In the genomic region with DNA sequence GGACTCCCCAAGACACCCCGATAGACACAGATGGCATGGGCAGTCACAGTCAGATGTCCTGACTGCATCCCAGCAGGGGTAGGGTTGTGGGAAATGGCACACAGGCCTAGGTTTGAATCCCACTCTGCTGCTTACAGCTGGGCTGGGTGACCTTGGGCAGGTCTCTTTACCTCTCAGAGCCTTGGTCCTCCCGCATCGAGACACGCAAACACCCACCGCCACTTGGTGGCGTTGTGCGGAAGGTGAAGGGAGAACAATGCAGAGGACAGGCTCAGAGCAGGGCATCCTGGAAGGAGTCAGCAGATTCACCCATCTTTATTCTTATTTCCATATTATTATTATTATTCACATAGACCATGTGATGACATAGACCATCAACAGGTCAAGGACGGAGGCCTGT, we compare ENCODE assay signal across 15 cellular contexts.
DNase-seq lines count a peak whose midpoint lies in the region; ATAC-seq and TF ChIP-seq lines count a peak whose summit lies in the region.
"Had no signal": no experiment of that assay in that cellular context is flagged by ENCODE, and none has a peak within 500 bp of the region (broad histone marks: within the 10 kb centered on the region; RNA-seq: fewer than 3 reads in every experiment).

No MANE protein-coding gene starts in this region.

- H2BK12ac ChIP-seq in neuronal stem cell (ENCODE audit: low read length), result no peak overlapping the region

- no peak overlapping the region for H3K4me3 Mint-ChIP-seq in activated CD4-positive, alpha-beta T cell treated with anti-CD3 and anti-CD28 coated beads for 36 hours
- H3K4me3 Mint-ChIP-seq in WTC11 (no peak overlapping the region), nephron progenitor cell (no peak overlapping the region)
- H3K4me3 Mint-ChIP-seq: central memory CD8-positive, alpha-beta T cell had no signal

- H4K20me1 ChIP-seq in Loucy (ENCODE audit: insufficient read depth, low read length, poor library complexity, severe bottlenecking), result no peaks in the 10 kb centered on the region

- H3K36me3 ChIP-seq in Loucy (ENCODE audit: insufficient read depth, low read length) (no peaks in the 10 kb centered on the region), neuronal stem cell (replicated peaks in 1 of 2; ENCODE audit: control insufficient read depth in 2 of 2, insufficient read depth in 2 of 2, low read length in 2 of 2) (peaks cover 0 to 2% of the 10 kb centered on the region in 2 donors), spleen (peaks cover 0 to 28% (median 4%) of the 10 kb centered on the region in 6 donors)

- peak overlapping the region; percentile 10 for H2BK5ac ChIP-seq in neuronal stem cell (ENCODE audit: low read length)

- TF ChIP-seq CTCF in Loucy (conservative IDR thresholded peaks at IDR 0.05; ENCODE audit: low read length), result peak; percentile 44
- no peak for TF ChIP-seq CTCF in WTC11 (IDR thresholded peaks at IDR 0.05)
- no peak for TF ChIP-seq CTCF in spleen (IDR thresholded peaks at IDR 0.05 in 8 of 11, conservative IDR thresholded peaks at IDR 0.05 in 3 of 11)
- TF ChIP-seq CTCF in nephron progenitor cell (IDR thresholded peaks at IDR 0.05), result no peak

- no peak overlapping the region for H4K91ac ChIP-seq in neuronal stem cell (ENCODE audit: low read depth, low read length, poor library complexity)

- ATAC-seq in activated CD4-positive, alpha-beta T cell treated with anti-CD3 and anti-CD28 coated beads for 36 hours, result no peak
- ATAC-seq in WTC11, result peak; percentile 39

- no peak overlapping the region for H3K4ac ChIP-seq in neuronal stem cell (ENCODE audit: low read length)

- no peak overlapping the region for H2BK120ac ChIP-seq in neuronal stem cell (ENCODE audit: low read depth, low read length)

- H3K27ac ChIP-seq in neuronal stem cell (replicated peaks; ENCODE audit: low read length) (no peak overlapping the region), spleen (no peak overlapping the region)
- H3K27ac ChIP-seq: tibial artery had no signal

- POLR2A ChIA-PET in activated CD4-positive, alpha-beta T cell treated with anti-CD3 and anti-CD28 coated beads for 36 hours (lab: Charles Lee), result no interaction called here
- POLR2A ChIA-PET in WTC11 (lab: Charles Lee), result no interaction called here

- H3K9me3 ChIP-seq in Loucy (ENCODE audit: insufficient read depth, low read depth, low read length) (no peaks in the 10 kb centered on the region), neuronal stem cell (replicated peaks in 1 of 2; ENCODE audit: control insufficient read depth in 2 of 2, insufficient read depth in 1 of 2, low read depth in 1 of 2, low read length in 2 of 2) (peaks cover 0 to 4% of the 10 kb centered on the region in 2 donors), spleen (no peaks in the 10 kb centered on the region)
- H3K9me3 ChIP-seq: tibial artery had no signal

- no peak overlapping the region for H3K14ac ChIP-seq in neuronal stem cell (ENCODE audit: low read length)

- H3K27me3 ChIP-seq in Loucy (ENCODE audit: insufficient read depth, low read length, poor library complexity, severe bottlenecking) (no peaks in the 10 kb centered on the region), neuronal stem cell (ENCODE audit: control insufficient read depth in 3 of 3, insufficient read depth in 3 of 3, low read depth in 1 of 3, low read length in 3 of 3) (no peaks in the 10 kb centered on the region), spleen (replicated peaks in 1 of 7) (no peaks in the 10 kb centered on the region)
- H3K27me3 ChIP-seq: tibial artery had no signal

- peaks cover 18% of the 10 kb centered on the region for H3K36me3 Mint-ChIP-seq in activated CD4-positive, alpha-beta T cell treated with anti-CD3 and anti-CD28 coated beads for 36 hours (ENCODE audit: low read depth)
- H3K36me3 Mint-ChIP-seq in WTC11 (no peaks in the 10 kb centered on the region), nephron progenitor cell (ENCODE audit: low read depth) (no peaks in the 10 kb centered on the region)

- H3K23ac ChIP-seq in neuronal stem cell (ENCODE audit: low read depth, low read length, poor library complexity), result no peak overlapping the region

- no peaks in the 10 kb centered on the region for H3K9me3 Mint-ChIP-seq in activated CD4-positive, alpha-beta T cell treated with anti-CD3 and anti-CD28 coated beads for 36 hours (ENCODE audit: low read depth)
- H3K9me3 Mint-ChIP-seq in WTC11, result peaks cover 4% of the 10 kb centered on the region; the same call in 1 of the 2 replicates
- no peaks in the 10 kb centered on the region for H3K9me3 Mint-ChIP-seq in nephron progenitor cell
- H3K9me3 Mint-ChIP-seq: central memory CD8-positive, alpha-beta T cell had no signal

- H3K18ac ChIP-seq in neuronal stem cell (ENCODE audit: low read length), result no peak overlapping the region

- H2BK15ac ChIP-seq in neuronal stem cell (ENCODE audit: low read length), result no peak overlapping the region

- no peak for TF ChIP-seq POLR2A in spleen (IDR thresholded peaks at IDR 0.05)

- WGBS in neuronal stem cell (ENCODE audit: extremely low coverage in 2 of 2, insufficient read length in 2 of 2, insufficient replicate concordance in 1 of 2), 2 donors, result no CpG with 5 or more reads among the region's 8 CpGs
- 94 to 100% (median 98%) methylated on average over 8 of the region's 8 CpGs for WGBS in spleen, 5 donors

- intact Hi-C loops in activated CD4-positive, alpha-beta T cell treated with anti-CD3 and anti-CD28 coated beads for 36 hours (cut with DNase I, micrococcal nuclease), result no loop called here
- intact Hi-C loops in spleen (cut with DNase I; ENCODE audit: low total_unique reads), result no loop called here

- H3K9ac ChIP-seq in Loucy (ENCODE audit: low read depth, low read length, poor library complexity, severe bottlenecking) (no peak overlapping the region), neuronal stem cell (ENCODE audit: low read depth, low read length, poor library complexity) (no peak overlapping the region)

- H2AK5ac ChIP-seq in neuronal stem cell (ENCODE audit: low read depth, low read length), result no peak overlapping the region

- DNase-seq in activated CD4-positive, alpha-beta T cell treated with anti-CD3 and anti-CD28 coated beads for 36 hours, result peak; percentile 10
- no peak for DNase-seq in activated CD4-positive, alpha-beta T cell treated with anti-CD3 and anti-CD28 coated beads for 1 hour
- peak; percentile 57 for DNase-seq in WTC11 (ENCODE audit: low spot score)
- DNase-seq in neuronal stem cell (ENCODE audit: low spot score), result no peak
- DNase-seq in NCI-H1436 treated with DMSO at 0.1 percent for 48 hours (lab: John Stamatoyannopoulos, UW), result no peak
- DNase-seq in spleen, result no peak
- DNase-seq in nephron progenitor cell, result no peak
- DNase-seq: NCI-H1417; NCI-H2227 treated with DMSO at 0.1 percent for 48 hours; occipital lobe; stimulated activated CD4-positive, alpha-beta T cell treated with anti-CD3 and anti-CD28 coated beads, Interleukin-4, amount 100 ng/mL, for 4 hours; T-helper 1 cell; tibial artery had no signal

- no peak overlapping the region for H3K4me2 ChIP-seq in Loucy (ENCODE audit: low read depth, low read length, poor library complexity, severe bottlenecking)
- H3K4me2 ChIP-seq in neuronal stem cell (ENCODE audit: insufficient read depth, low read length, poor library complexity, severe bottlenecking), result no peak overlapping the region

- no peaks in the 10 kb centered on the region for H3K4me1 Mint-ChIP-seq in activated CD4-positive, alpha-beta T cell treated with anti-CD3 and anti-CD28 coated beads for 36 hours
- H3K4me1 Mint-ChIP-seq in WTC11 (peaks cover 20% of the 10 kb centered on the region), nephron progenitor cell (peaks cover 38% of the 10 kb centered on the region)
- H3K4me1 Mint-ChIP-seq: central memory CD8-positive, alpha-beta T cell had no signal

- H3F3A ChIP-seq in Loucy (ENCODE audit: low read depth), result no peaks in the 10 kb centered on the region

- H4K8ac ChIP-seq in neuronal stem cell (ENCODE audit: low read depth, low read length), result no peak overlapping the region

- H3K27ac Mint-ChIP-seq in activated CD4-positive, alpha-beta T cell treated with anti-CD3 and anti-CD28 coated beads for 36 hours, result no peak overlapping the region
- no peak overlapping the region; the same call in 1 of the 2 replicates for H3K27ac Mint-ChIP-seq in WTC11
- H3K27ac Mint-ChIP-seq in nephron progenitor cell, result no peak overlapping the region

- no peaks in the 10 kb centered on the region for H3K79me2 ChIP-seq in Loucy (ENCODE audit: insufficient read depth, low read length)

- H3K79me1 ChIP-seq in neuronal stem cell (ENCODE audit: low read depth, low read length), result no peaks in the 10 kb centered on the region

- no peak overlapping the region for H2AFZ ChIP-seq in Loucy (ENCODE audit: low read length)
- H2AFZ ChIP-seq in neuronal stem cell (ENCODE audit: low read length), result no peak overlapping the region

- no peaks in the 10 kb centered on the region for H3K9me2 ChIP-seq in Loucy (replicated peaks; ENCODE audit: low read depth, low read length)

- CTCF ChIA-PET in activated CD4-positive, alpha-beta T cell treated with anti-CD3 and anti-CD28 coated beads for 36 hours (lab: Charles Lee), result no interaction called here
- CTCF ChIA-PET in WTC11 (lab: Charles Lee), result interaction anchor here (1.0 to 1.1 kb wide), 2 partner anchors 31 to 54 kb away, joined by 3 read pairs; no protein-coding TSS in a partner anchor

- H3K4me1 ChIP-seq in Loucy (ENCODE audit: insufficient read depth, low read length, poor library complexity, severe bottlenecking) (no peaks in the 10 kb centered on the region), neuronal stem cell (ENCODE audit: control insufficient read depth in 2 of 2, insufficient read depth in 1 of 2, low read depth in 1 of 2, low read length in 2 of 2) (peaks cover 6 to 10% of the 10 kb centered on the region in 2 donors), spleen (no peaks in the 10 kb centered on the region)
- H3K4me1 ChIP-seq: tibial artery had no signal

- no peaks in the 10 kb centered on the region for H3K27me3 Mint-ChIP-seq in activated CD4-positive, alpha-beta T cell treated with anti-CD3 and anti-CD28 coated beads for 36 hours
- no peaks in the 10 kb centered on the region for H3K27me3 Mint-ChIP-seq in WTC11 (ENCODE audit: low read depth)
- peaks cover 30% of the 10 kb centered on the region for H3K27me3 Mint-ChIP-seq in nephron progenitor cell (ENCODE audit: low read depth, poor library complexity)
- H3K27me3 Mint-ChIP-seq: central memory CD8-positive, alpha-beta T cell had no signal

- H3K4me3 ChIP-seq in Loucy (ENCODE audit: low read length, poor library complexity, severe bottlenecking) (no peak overlapping the region), neuronal stem cell (ENCODE audit: low read length in 2 of 2) (no peak overlapping the region), spleen (no peak overlapping the region)
- H3K4me3 ChIP-seq: tibial artery had no signal

TF ChIP-seq in WTC11, 78 proteins besides CTCF, POLR2A, EP300 and RAD21 (continues in another document):
- no peak for TF ChIP-seq TEAD4 (CRISPR knock-in tag; IDR thresholded peaks at IDR 0.05)

Comparison
In these comparisons a context has a peak if more than half of its experiments do, and no peak if none do; other contexts are left out.
1. DNase-seq: peak in activated CD4-positive, alpha-beta T cell treated with anti-CD3 and anti-CD28 coated beads for 36 hours (single experiment) and WTC11 (single experiment); none in activated CD4-positive, alpha-beta T cell treated with anti-CD3 and anti-CD28 coated beads for 1 hour (single experiment), neuronal stem cell (single experiment), NCI-H1436 treated with DMSO at 0.1 percent for 48 hours (single experiment), spleen (single experiment) and nephron progenitor cell (single experiment).